Comparison of ENCODE assay signal across 1 cellular context in the genomic region with DNA sequence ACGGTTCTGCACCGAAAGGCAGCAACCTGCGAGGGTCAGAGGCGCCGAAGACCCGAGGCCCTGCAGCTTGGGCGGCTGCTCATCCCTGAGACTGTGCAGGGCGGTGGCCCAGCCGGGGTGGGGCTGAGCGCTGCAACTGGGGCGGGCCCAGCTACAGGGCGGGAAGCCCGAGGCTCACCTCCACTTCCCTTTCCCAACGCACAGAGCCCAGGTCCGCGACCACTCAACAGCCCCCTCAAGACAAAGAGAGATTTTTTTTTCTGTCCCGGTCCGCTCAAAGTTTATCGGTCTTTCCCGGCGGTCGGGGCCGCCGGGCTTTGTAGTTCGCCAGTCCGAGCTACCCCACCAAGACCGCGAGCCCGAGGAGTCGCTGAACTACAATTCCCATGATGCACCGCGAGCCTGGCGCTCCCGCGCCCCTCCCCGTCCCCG.
TF ChIP-seq lines count a peak whose summit lies in the region.

No MANE protein-coding gene starts in this region.

TF ChIP-seq in HepG2, 621 proteins besides CTCF, POLR2A, EP300 and RAD21 (continued from another document):
- TF ChIP-seq, protein P1, sequence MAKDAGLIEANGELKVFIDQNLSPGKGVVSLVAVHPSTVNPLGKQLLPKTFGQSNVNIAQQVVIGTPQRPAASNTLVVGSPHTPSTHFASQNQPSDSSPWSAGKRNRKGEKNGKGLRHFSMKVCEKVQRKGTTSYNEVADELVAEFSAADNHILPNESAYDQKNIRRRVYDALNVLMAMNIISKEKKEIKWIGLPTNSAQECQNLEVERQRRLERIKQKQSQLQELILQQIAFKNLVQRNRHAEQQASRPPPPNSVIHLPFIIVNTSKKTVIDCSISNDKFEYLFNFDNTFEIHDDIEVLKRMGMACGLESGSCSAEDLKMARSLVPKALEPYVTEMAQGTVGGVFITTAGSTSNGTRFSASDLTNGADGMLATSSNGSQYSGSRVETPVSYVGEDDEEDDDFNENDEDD (CRISPR knock-in tag; IDR thresholded peaks at IDR 0.05; ENCODE audit: borderline replicate concordance): peak; percentile 65; the same call in 1 of the 2 replicates
- no peak for TF ChIP-seq MED13 (CRISPR knock-in tag; IDR thresholded peaks at IDR 0.05)
- TF ChIP-seq HDAC6 (IDR thresholded peaks at IDR 0.05; ENCODE audit: low read depth, low read length): no peak
- TF ChIP-seq SP5 (CRISPR knock-in tag; IDR thresholded peaks at IDR 0.05; ENCODE audit: borderline replicate concordance, low read depth): no peak
- no peak for TF ChIP-seq CSRNP1 (CRISPR knock-in tag; IDR thresholded peaks at IDR 0.05)
- 0 out of 2 replicates have a peak, but pooled peaks have one; percentile 19 for TF ChIP-seq YEATS2 (CRISPR knock-in tag; IDR thresholded peaks at IDR 0.05; ENCODE audit: borderline replicate concordance)
- no peak for TF ChIP-seq FOXO1 (CRISPR knock-in tag; IDR thresholded peaks at IDR 0.05)
